In the genomic region with DNA sequence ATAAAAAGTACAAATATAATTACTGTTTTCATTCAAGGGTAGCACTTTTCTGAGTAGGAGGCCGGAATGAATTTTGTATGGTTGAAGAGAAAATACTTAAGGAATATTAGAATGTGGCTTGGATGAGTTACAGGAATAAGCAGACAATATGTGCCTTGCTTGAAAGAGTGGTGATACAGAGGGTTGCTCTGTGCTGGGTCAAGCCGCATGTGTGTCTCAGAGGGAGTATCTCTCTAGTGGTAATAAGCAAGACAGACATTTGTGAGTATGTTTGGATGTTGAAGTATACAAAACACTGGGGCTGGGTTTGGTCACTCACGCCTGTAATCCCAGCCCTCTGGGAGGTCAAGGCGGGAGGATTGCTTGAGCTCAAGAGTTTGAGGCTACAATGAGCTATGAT, we compare ENCODE assay signal across 13 cellular contexts.
"Had no signal": no experiment of that assay in that cellular context is flagged by ENCODE, and none has a peak within 500 bp of the region (broad histone marks: within the 10 kb centered on the region; RNA-seq: fewer than 3 reads in every experiment).

No MANE protein-coding gene starts in this region.

- ATAC-seq: activated CD8-positive, alpha-beta T cell treated with anti-CD3 and anti-CD28 coated beads, Interleukin-2, amount 10 ng/mL, durations not matched to agents 7 days and 5 days; naive thymus-derived CD8-positive, alpha-beta T cell; upper lobe of right lung had no signal

- H3K4me1 ChIP-seq: colonic mucosa, upper lobe of right lung had no signal

- H3K27me3 ChIP-seq: colonic mucosa, neutrophil, upper lobe of right lung had no signal

- H3K36me3 ChIP-seq: colonic mucosa, neutrophil, upper lobe of right lung had no signal

- FAIRE-seq: endometrium had no signal

- H3K4me3 ChIP-seq: colonic mucosa, upper lobe of right lung had no signal

- DNase-seq: activated CD4-positive, alpha-beta T cell treated with anti-CD3 and anti-CD28 coated beads, Interleukin-2, amount 10 ng/mL, durations not matched to agents 7 days and 5 days; activated CD8-positive, alpha-beta T cell treated with anti-CD3 and anti-CD28 coated beads, Interleukin-2, amount 10 ng/mL, durations not matched to agents 7 days and 5 days; activated naive CD4-positive, alpha-beta T cell treated with Interleukin-2 at 50 U/mL for 16 hours; activated T-cell treated with anti-CD3 and anti-CD28 coated beads, Interleukin-2, amount 50 U/mL, for 24 hours; central memory CD4-positive, alpha-beta T cell; colonic mucosa; mesendoderm; naive thymus-derived CD8-positive, alpha-beta T cell; retina; stimulated activated naive B cell treated with anti-CD40 and anti-IgM and Interleukin-4, amounts not matched to agents 10 μg/mL and 1 μg/mL and 100 μg/mL, for 72 hours; upper lobe of right lung had no signal

- H3K27ac ChIP-seq: colonic mucosa, neutrophil, upper lobe of right lung had no signal

- H3K9me3 ChIP-seq: colonic mucosa, neutrophil, upper lobe of right lung had no signal
